In genomic region chr13:35724480-35724879, GRCh38 we compare ENCODE assay signal across 26 cellular contexts.
DNase-seq lines count a peak whose midpoint lies in the region; ATAC-seq and TF ChIP-seq lines count a peak whose summit lies in the region.
"Had no signal": no experiment of that assay in that cellular context is flagged by ENCODE, and none has a peak within 500 bp of the region (broad histone marks: within the 10 kb centered on the region; RNA-seq: fewer than 3 reads in every experiment).

No MANE protein-coding gene starts in this region.

- H3K14ac ChIP-seq in neuronal stem cell (ENCODE audit: low read length): no peak overlapping the region

- H2AK5ac ChIP-seq in neuronal stem cell (ENCODE audit: low read depth, low read length): no peak overlapping the region

- no CpG with 5 or more reads among the region's 6 CpGs for WGBS in neuronal stem cell (ENCODE audit: extremely low coverage in 2 of 2, insufficient read length in 2 of 2, insufficient replicate concordance in 1 of 2), 2 donors
- 62% methylated on average over 6 of the region's 6 CpGs for WGBS in right lobe of liver (ENCODE audit: insufficient coverage, low coverage, low lambda C conversion rate, missing lambda C conversion rate)

- TF ChIP-seq POLR2A in right lobe of liver (IDR thresholded peaks at IDR 0.05): no peak

- H2BK5ac ChIP-seq in neuronal stem cell (ENCODE audit: low read length): no peak overlapping the region

- H3K23ac ChIP-seq in neuronal stem cell (ENCODE audit: low read depth, low read length, poor library complexity): no peak overlapping the region

- H3K4me1 ChIP-seq in neuronal stem cell (ENCODE audit: control insufficient read depth in 2 of 2, insufficient read depth in 1 of 2, low read depth in 1 of 2, low read length in 2 of 2): no peaks in the 10 kb centered on the region
- H3K4me1 ChIP-seq in right lobe of liver: no peaks in the 10 kb centered on the region
- H3K4me1 ChIP-seq: A549, neural progenitor cell had no signal

- H2BK15ac ChIP-seq in neuronal stem cell (ENCODE audit: low read length): no peak overlapping the region

- H2AFZ ChIP-seq in neuronal stem cell (ENCODE audit: low read length): peak overlapping the region; percentile 21
- H2AFZ ChIP-seq: neural progenitor cell had no signal

- H4K8ac ChIP-seq in neuronal stem cell (ENCODE audit: low read depth, low read length): no peak overlapping the region

- no peak overlapping the region for H2BK12ac ChIP-seq in neuronal stem cell (ENCODE audit: low read length)

- DNase-seq in AG08395 (ENCODE audit: low spot score): peak; percentile 16
- peak; percentile 47 for DNase-seq in fibroblast of the aortic adventitia (ENCODE audit: low read depth)
- no peak for DNase-seq in neuronal stem cell (ENCODE audit: low spot score)
- DNase-seq in right lobe of liver: no peak
- DNase-seq in CD1c-positive myeloid dendritic cell (ENCODE audit: extremely low spot score): no peak
- DNase-seq in NCI-H146 (lab: John Stamatoyannopoulos, UW): no peak
- DNase-seq: activated CD4-positive, CD25-positive, alpha-beta regulatory T cell treated with anti-CD3 and anti-CD28 coated beads, Interleukin-2, amount 50 U/mL, for 72 hours; activated CD8-positive, alpha-beta memory T cell treated with anti-CD3 and anti-CD28 coated beads for 24 hours; DMS 273 treated with DMSO at 0.1 percent for 48 hours; H7; MM.1S; NCI-H187; NK-92 treated with Interleukin-12 subunit alpha and Interleukin-12 subunit beta, amount 100 ng/mL, for 24 hours; Peyer's patch; stimulated activated naive CD4-positive, alpha-beta T cell; upper lobe of left lung had no signal

- H3K36me3 ChIP-seq in neuronal stem cell (replicated peaks in 1 of 2; ENCODE audit: control insufficient read depth in 2 of 2, insufficient read depth in 2 of 2, low read length in 2 of 2) (no peaks in the 10 kb centered on the region), right lobe of liver (no peaks in the 10 kb centered on the region)
- H3K36me3 ChIP-seq: neural progenitor cell, Peyer's patch, upper lobe of left lung had no signal

- TF ChIP-seq CTCF in fibroblast of the aortic adventitia (IDR thresholded peaks at IDR 0.05; ENCODE audit: insufficient read depth, low read length): no peak
- no peak for TF ChIP-seq CTCF in right lobe of liver (IDR thresholded peaks at IDR 0.05)

- no peaks in the 10 kb centered on the region for H3K79me1 ChIP-seq in neuronal stem cell (ENCODE audit: low read depth, low read length)

- H2BK120ac ChIP-seq in neuronal stem cell (ENCODE audit: low read depth, low read length): no peak overlapping the region

- H3K9ac ChIP-seq in neuronal stem cell (ENCODE audit: low read depth, low read length, poor library complexity): no peak overlapping the region
- H3K9ac ChIP-seq: neural progenitor cell had no signal

- H3K4me3 ChIP-seq in fibroblast of the aortic adventitia (ENCODE audit: low read depth, low read length) (no peak overlapping the region), neuronal stem cell (ENCODE audit: low read length in 2 of 2) (no peak overlapping the region), right lobe of liver (no peak overlapping the region)
- H3K4me3 ChIP-seq: A549, coronary artery, GM12878, neural progenitor cell, Peyer's patch, SK-N-MC, upper lobe of left lung had no signal

- intact Hi-C loops in right lobe of liver (cut with DNase I): no loop called here

- H3K4me2 ChIP-seq in neuronal stem cell (ENCODE audit: insufficient read depth, low read length, poor library complexity, severe bottlenecking): no peak overlapping the region
- H3K4me2 ChIP-seq: A549, neural progenitor cell had no signal

- H4K91ac ChIP-seq in neuronal stem cell (ENCODE audit: low read depth, low read length, poor library complexity): no peak overlapping the region

- no peak overlapping the region for H3K4ac ChIP-seq in neuronal stem cell (ENCODE audit: low read length)

- ATAC-seq in SK-N-SH treated with all-trans-retinoic acid at 6 μM for 48 hours (peak; percentile 24), GM18517 (IDR thresholded peaks at IDR 0.05; ENCODE audit: unreplicated experiment) (no peak), right lobe of liver (no peak)
- ATAC-seq: A549; activated naive CD4-positive, alpha-beta T cell treated with anti-CD3 and anti-CD28 coated beads, Interleukin-2, amount 50 U/mL, for 72 hours; GM12878; left lobe of liver had no signal

- H3K27ac ChIP-seq in neuronal stem cell (replicated peaks; ENCODE audit: low read length) (no peak overlapping the region), right lobe of liver (no peak overlapping the region)
- H3K27ac ChIP-seq: A549, C4-2B, neural progenitor cell, SK-N-MC, upper lobe of left lung had no signal

- H3K9me3 ChIP-seq in neuronal stem cell (replicated peaks in 1 of 2; ENCODE audit: control insufficient read depth in 2 of 2, insufficient read depth in 1 of 2, low read depth in 1 of 2, low read length in 2 of 2) (no peaks in the 10 kb centered on the region), right lobe of liver (no peaks in the 10 kb centered on the region)
- H3K9me3 ChIP-seq: A549, Peyer's patch, upper lobe of left lung had no signal

- H3K27me3 ChIP-seq in neuronal stem cell (ENCODE audit: control insufficient read depth in 3 of 3, insufficient read depth in 3 of 3, low read depth in 1 of 3, low read length in 3 of 3) (no peaks in the 10 kb centered on the region), right lobe of liver (no peaks in the 10 kb centered on the region)
- H3K27me3 ChIP-seq: neural progenitor cell, Peyer's patch, upper lobe of left lung had no signal

- H3K18ac ChIP-seq in neuronal stem cell (ENCODE audit: low read length): no peak overlapping the region

TF ChIP-seq in SK-N-SH treated with all-trans-retinoic acid at 6 μM for 48 hours, 23 proteins besides CTCF, POLR2A, EP300 and RAD21:
- TF ChIP-seq ISL1 (CRISPR knock-in tag; IDR thresholded peaks at IDR 0.05) (peak; percentile 43; the same call in 1 of the 2 replicates), PATZ1 (CRISPR knock-in tag; IDR thresholded peaks at IDR 0.05; ENCODE audit: borderline replicate concordance) (no peak)

Comparison
In these comparisons a context has a peak if more than half of its experiments do, and no peak if none do; other contexts are left out.
1. DNase-seq: peak in AG08395 (single experiment) and fibroblast of the aortic adventitia (single experiment); none in neuronal stem cell (single experiment), right lobe of liver (0 of 3), CD1c-positive myeloid dendritic cell (single experiment) and NCI-H146 (single experiment).